Comparison of ENCODE assay signal across 23 cellular contexts in the genomic region with DNA sequence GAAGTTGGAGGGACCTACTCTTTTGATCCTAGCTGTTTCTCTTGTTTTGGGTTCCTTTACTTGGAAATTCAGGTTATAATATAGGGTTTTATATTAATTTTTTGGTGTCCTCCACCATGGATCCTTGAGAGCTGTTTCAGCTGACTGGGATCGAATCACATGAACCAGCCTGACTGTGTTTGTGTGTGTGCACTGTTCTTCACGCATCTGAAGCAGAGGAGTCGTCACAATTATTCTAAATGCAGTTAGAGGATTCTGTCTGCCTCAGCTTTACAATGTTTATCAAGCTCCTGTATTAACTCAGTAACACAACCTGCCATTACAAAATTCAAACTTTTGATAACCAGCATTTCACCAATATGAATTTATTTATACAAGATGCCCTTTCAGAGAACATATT.
"Had no signal": no experiment of that assay in that cellular context is flagged by ENCODE, and none has a peak within 500 bp of the region (broad histone marks: within the 10 kb centered on the region; RNA-seq: fewer than 3 reads in every experiment).

No MANE protein-coding gene starts in this region.

- H3K9me3 ChIP-seq: adrenal gland, ascending aorta, prostate gland, thyroid gland, uterus had no signal

- H3K36me3 ChIP-seq: adrenal gland, ascending aorta, prostate gland, thyroid gland, uterus had no signal

- H3K4me1 ChIP-seq: adrenal gland, ascending aorta, prostate gland, thyroid gland, uterus had no signal

- H3K4me1 Mint-ChIP-seq: activated B cell treated with CpG ODN at 0.5 μM for 24 hours, memory B cell had no signal

- H3K27ac ChIP-seq: ascending aorta, prostate gland, thyroid gland, uterus had no signal

- H3K27me3 ChIP-seq: adrenal gland, ascending aorta, thyroid gland, uterus had no signal

- H3K27ac Mint-ChIP-seq: activated B cell treated with CpG ODN at 0.5 μM for 24 hours; activated CD4-positive, alpha-beta T cell treated with anti-CD3 and anti-CD28 coated beads for 36 hours; activated T-helper 2 cell treated with anti-CD3 and anti-CD28 coated beads, Interferon-gamma antibody, Interleukin-2, Interleukin-4, amounts not matched to agents 10 μg/mL and 5 μg/mL and 100 μg/mL, durations not matched to agents 14 hours and 24 hours and 36 hours; memory B cell; nephron progenitor cell; T-helper 1 cell treated with Interleukin-12 subunit alpha and Interleukin-12 subunit beta and Interleukin-4 antibody, amounts not matched to agents 30 μg/mL and 1 μg/mL, for 36 hours had no signal

- H3K27me3 Mint-ChIP-seq: activated B cell treated with CpG ODN at 0.5 μM for 24 hours; activated CD4-positive, alpha-beta T cell treated with anti-CD3 and anti-CD28 coated beads for 36 hours; activated naive CD8-positive, alpha-beta T cell; memory B cell had no signal

- DNase-seq: activated B cell treated with CpG ODN at 0.5 μM for 24 hours; activated CD4-positive, alpha-beta T cell treated with anti-CD3 and anti-CD28 coated beads for 36 hours; activated CD4-positive, alpha-beta T cell treated with anti-CD3 and anti-CD28 coated beads, Interleukin-2, amount 50 U/mL, for 48 hours; activated CD8-positive, alpha-beta memory T cell treated with anti-CD3 and anti-CD28 coated beads, Interleukin-2, amount 50 U/mL, for 48 hours; activated naive CD4-positive, alpha-beta T cell; activated T-cell treated with anti-CD3 and anti-CD28 coated beads, Interleukin-2, amount 50 U/mL, for 4 hours; adrenal gland; central memory CD4-positive, alpha-beta T cell; dermis blood vessel endothelial cell; effector memory CD4-positive, alpha-beta T cell; glutamatergic neuron; nephron progenitor cell; stimulated activated CD4-positive, alpha-beta T cell treated with anti-CD3 and anti-CD28 coated beads, Interleukin-4, amount 100 ng/mL, for 24 hours; stimulated activated naive CD4-positive, alpha-beta T cell treated with Interleukin-2 at 50 U/mL for 16 hours; thyroid gland; uterus had no signal

- H3K4me3 ChIP-seq: adrenal gland, ascending aorta, prostate gland, thyroid gland, uterus had no signal

- ATAC-seq: activated CD4-positive, alpha-beta T cell treated with anti-CD3 and anti-CD28 coated beads for 36 hours; activated T-cell treated with anti-CD3 and anti-CD28 coated beads, Interleukin-2, amount 50 U/mL, for 4 hours; esophagus mucosa had no signal

- H3K9me3 Mint-ChIP-seq: activated B cell treated with CpG ODN at 0.5 μM for 24 hours; activated T-cell treated with anti-CD3 and anti-CD28 coated beads, Interleukin-2, amount 50 U/mL, for 4 hours; activated T-helper 2 cell treated with anti-CD3 and anti-CD28 coated beads, Interferon-gamma antibody, Interleukin-2, Interleukin-4, amounts not matched to agents 10 μg/mL and 5 μg/mL and 100 μg/mL, durations not matched to agents 14 hours and 24 hours and 36 hours; memory B cell; nephron progenitor cell; T-helper 1 cell treated with Interleukin-12 subunit alpha and Interleukin-12 subunit beta and Interleukin-4 antibody, amounts not matched to agents 30 μg/mL and 1 μg/mL, for 36 hours had no signal

- H3K4me3 Mint-ChIP-seq: activated B cell treated with CpG ODN at 0.5 μM for 24 hours; activated CD4-positive, alpha-beta T cell treated with anti-CD3 and anti-CD28 coated beads for 36 hours; activated naive CD8-positive, alpha-beta T cell; activated T-cell treated with anti-CD3 and anti-CD28 coated beads, Interleukin-2, amount 50 U/mL, for 4 hours; memory B cell; nephron progenitor cell; T-helper 1 cell treated with Interleukin-12 subunit alpha and Interleukin-12 subunit beta and Interleukin-4 antibody, amounts not matched to agents 30 μg/mL and 1 μg/mL, for 36 hours had no signal
